Comparison of ENCODE assay signal across 8 cellular contexts in genomic region chr20:833121-833449, GRCh38. TPM values are rescaled to one million over a fixed set of nuclear protein-coding genes. Genes with fewer than 3 reads are reported as not detected.
DNase-seq lines count a peak whose midpoint lies in the region; ATAC-seq and TF ChIP-seq lines count a peak whose summit lies in the region.

No MANE protein-coding gene starts in this region.

- no peak overlapping the region for H3K23ac ChIP-seq in mesendoderm (ENCODE audit: low read length)

- H2BK120ac ChIP-seq in mesendoderm (ENCODE audit: low read depth, low read length) = no peak overlapping the region

- peak overlapping the region; percentile 76 for H3K56ac ChIP-seq in mesendoderm (ENCODE audit: low read length)

- peak overlapping the region; percentile 77 for H3K27ac Mint-ChIP-seq in activated naive CD8-positive, alpha-beta T cell treated with anti-CD3 and anti-CD28 coated beads, Interleukin-2, amount 10 ng/mL, durations not matched to agents 7 days and 5 days

- peaks cover 8% of the 10 kb centered on the region for H3K36me3 Mint-ChIP-seq in activated naive CD8-positive, alpha-beta T cell treated with anti-CD3 and anti-CD28 coated beads, Interleukin-2, amount 10 ng/mL, durations not matched to agents 7 days and 5 days

- H3K4me3 ChIP-seq in HFF-Myc (replicated peaks; ENCODE audit: low read depth, low read length) = peak overlapping the region; percentile 86
- H3K4me3 ChIP-seq in mesendoderm (ENCODE audit: low read length) = no peak overlapping the region

- DNase-seq in HFF-Myc (ENCODE audit: extremely low read depth, low read depth) (no peak), mesendoderm (no peak), HEK293T (ENCODE audit: extremely low spot score) (no peak), NCI-H526 treated with DMSO at 0.1 percent for 48 hours (lab: John Stamatoyannopoulos, UW) (no peak), substantia nigra (lab: John Stamatoyannopoulos, UW) (no peak), NCI-H446 (lab: John Stamatoyannopoulos, UW) (no peak)
- no peak for DNase-seq in activated naive CD8-positive, alpha-beta T cell treated with anti-CD3 and anti-CD28 coated beads, Interleukin-2, amount 10 ng/mL, durations not matched to agents 7 days and 5 days

- H2AK5ac ChIP-seq in mesendoderm (ENCODE audit: low read length) = no peak overlapping the region

- no peak overlapping the region for H3K4ac ChIP-seq in mesendoderm (ENCODE audit: low read depth, low read length)

- no peak overlapping the region for H3K4me2 ChIP-seq in mesendoderm (ENCODE audit: low read length)

- CTCF ChIA-PET in HEK293T (lab: Yijun Ruan, JAX) = interaction anchor here (0.6 kb wide), 2 partner anchors 15 to 30 kb away, joined by 3 read pairs; no protein-coding TSS in a partner anchor

- no peaks in the 10 kb centered on the region for H3K27me3 Mint-ChIP-seq in activated naive CD8-positive, alpha-beta T cell treated with anti-CD3 and anti-CD28 coated beads, Interleukin-2, amount 10 ng/mL, durations not matched to agents 7 days and 5 days

- WGBS in mesendoderm (ENCODE audit: extremely low coverage, insufficient coverage, low lambda C conversion rate) = no CpG with 5 or more reads among the region's 4 CpGs

- H2BK15ac ChIP-seq in mesendoderm (replicated peaks; ENCODE audit: low read depth) = no peak overlapping the region

- peaks cover 26% of the 10 kb centered on the region for H3K4me1 Mint-ChIP-seq in activated naive CD8-positive, alpha-beta T cell treated with anti-CD3 and anti-CD28 coated beads, Interleukin-2, amount 10 ng/mL, durations not matched to agents 7 days and 5 days

- H4K5ac ChIP-seq in mesendoderm (ENCODE audit: low read length) = no peak overlapping the region

- H3K9ac ChIP-seq in mesendoderm (ENCODE audit: low read length) = no peak overlapping the region

- POLR2A ChIA-PET in activated naive CD8-positive, alpha-beta T cell treated with anti-CD3 and anti-CD28 coated beads, Interleukin-2, amount 10 ng/mL, durations not matched to agents 7 days and 5 days (lab: Charles Lee) = interaction anchor here (0.7 to 6.6 kb wide), 8 partner anchors 9 to 1270 kb away, joined by 3 to 98 read pairs (median 4); no protein-coding TSS in a partner anchor
- POLR2A ChIA-PET in HEK293T (lab: Yijun Ruan, JAX) = interaction anchor here (1.1 to 1.7 kb wide), 3 partner anchors 14 to 173 kb away, joined by 3 to 6 read pairs (median 3); no protein-coding TSS in a partner anchor

- no peaks in the 10 kb centered on the region for H3K9me3 Mint-ChIP-seq in activated naive CD8-positive, alpha-beta T cell treated with anti-CD3 and anti-CD28 coated beads, Interleukin-2, amount 10 ng/mL, durations not matched to agents 7 days and 5 days

- no peaks in the 10 kb centered on the region for H3K27me3 ChIP-seq in mesendoderm (ENCODE audit: insufficient read depth, low read length, poor library complexity)

- no peak overlapping the region for H4K8ac ChIP-seq in mesendoderm (ENCODE audit: low read depth, low read length)

- peaks cover 2% of the 10 kb centered on the region for H3K4me1 ChIP-seq in mesendoderm (ENCODE audit: control insufficient read depth, low read depth, low read length)

- peak overlapping the region; percentile 56 for H3K27ac ChIP-seq in 22Rv1
- peak overlapping the region; percentile 67 for H3K27ac ChIP-seq in mesendoderm (ENCODE audit: low read depth, low read length)
- no peak overlapping the region for H3K27ac ChIP-seq in substantia nigra (ENCODE audit: low read depth, low read length, poor library complexity, severe bottlenecking)

- no peak for TF ChIP-seq CTCF in 22Rv1 (IDR thresholded peaks at IDR 0.05)
- no peak for TF ChIP-seq CTCF in HFF-Myc (IDR thresholded peaks at IDR 0.05; ENCODE audit: low read depth, low read length, missing control alignments)

- no peak overlapping the region for H2BK5ac ChIP-seq in mesendoderm (ENCODE audit: low read length)

- H3K36me3 ChIP-seq in mesendoderm (ENCODE audit: control insufficient read depth, insufficient read depth, low read length) = no peaks in the 10 kb centered on the region

- H3K79me1 ChIP-seq in mesendoderm (ENCODE audit: low read length) = no peaks in the 10 kb centered on the region

- ATAC-seq in activated naive CD8-positive, alpha-beta T cell treated with anti-CD3 and anti-CD28 coated beads, Interleukin-2, amount 10 ng/mL, durations not matched to agents 7 days and 5 days (ENCODE audit: low read depth) = no peak

- peak overlapping the region; percentile 84 for H3K4me3 Mint-ChIP-seq in activated naive CD8-positive, alpha-beta T cell treated with anti-CD3 and anti-CD28 coated beads, Interleukin-2, amount 10 ng/mL, durations not matched to agents 7 days and 5 days

- no peaks in the 10 kb centered on the region for H3K79me2 ChIP-seq in mesendoderm (ENCODE audit: control insufficient read depth, insufficient read depth, low read length)

- H3K18ac ChIP-seq in mesendoderm (ENCODE audit: low read length) = no peak overlapping the region

TF ChIP-seq in HEK293T, 16 proteins besides CTCF, POLR2A, EP300 and RAD21:
- TF ChIP-seq ZNF384 (IDR thresholded peaks at IDR 0.05) (no peak), TARDBP (IDR thresholded peaks at IDR 0.05) (no peak), NFRKB (IDR thresholded peaks at IDR 0.05) (no peak), FOXM1 (IDR thresholded peaks at IDR 0.05; ENCODE audit: borderline replicate concordance) (no peak), HDGF (IDR thresholded peaks at IDR 0.05; ENCODE audit: borderline replicate concordance) (no peak), L3MBTL2 (conservative IDR thresholded peaks at IDR 0.05) (no peak), FOXA1 (IDR thresholded peaks at IDR 0.05) (no peak), SUZ12 (IDR thresholded peaks at IDR 0.05) (no peak)
TF ChIP-seq in HEK293T: peak in this region for 0.

RNA-seq across cellular contexts. Expression of gene FAM110A, which starts 0.4 kb away (rescaled TPM):
- 10 to 100 TPM; 44.5 to 50.6 TPM for total RNA-seq in activated naive CD8-positive, alpha-beta T cell treated with anti-CD3 and anti-CD28 coated beads, Interleukin-2, amount 10 ng/mL, durations not matched to agents 7 days and 5 days
- 7.2 TPM for polyA plus RNA-seq in mesendoderm (2013, experiment 1 of 2)
- polyA plus RNA-seq in mesendoderm (2013, experiment 2 of 2) = 7.3 TPM
